Comparison of ENCODE assay signal across 7 cellular contexts in genomic region chr10:71881307-71881624, GRCh38. TPM values are rescaled to one million over a fixed set of nuclear protein-coding genes. Genes with fewer than 3 reads are reported as not detected.
DNase-seq lines count a peak whose midpoint lies in the region; ATAC-seq, FAIRE-seq and TF ChIP-seq lines count a peak whose summit lies in the region.
"Not testable (repeated sequence)": the region's sequence is repeated elsewhere in the genome, so short reads cannot be mapped to it uniquely, and the experiment has no call there.

No MANE protein-coding gene starts in this region.

- not testable (repeated sequence) for H3K36me3 Mint-ChIP-seq in IgD-negative memory B cell; activated B cell treated with CpG ODN at 0.5 μM for 24 hours (ENCODE audit: low read depth); dendritic cell treated with granulocyte-macrophage colony-stimulating factor and Interleukin-4, amounts not matched to agents 40 ng/mL and 50 ng/mL, for 4 days (ENCODE audit: low read depth); osteocyte (ENCODE audit: unreplicated experiment)

- not testable (repeated sequence) for ATAC-seq in A549; DND-41 (ENCODE audit: insufficient read depth, low read depth); activated B cell treated with CpG ODN at 0.5 μM for 24 hours (ENCODE audit: low read depth)

- POLR2A ChIA-PET in A549 (lab: Yijun Ruan, JAX) (interaction anchor here (1.7 kb wide), 1 partner anchor 30 kb away, joined by 5 read pairs; the partner anchor contains the start of gene PSAP), OCI-LY7 (lab: Charles Lee) (interaction anchor here (1.4 kb wide), 1 partner anchor 22 kb away, joined by 6 read pairs; no protein-coding TSS in a partner anchor), activated B cell treated with CpG ODN at 0.5 μM for 24 hours (lab: Charles Lee) (interaction anchor here (0.6 to 1.5 kb wide), 3 partner anchors 30 to 1215 kb away, joined by 3 to 4 read pairs (median 4); partner anchors contain the start of gene PSAP)

- peak overlapping the region in 2 of 3 donors; percentile 35 to 59 for H3K27ac Mint-ChIP-seq in IgD-negative memory B cell
- H3K27ac Mint-ChIP-seq in activated B cell treated with CpG ODN at 0.5 μM for 24 hours, result peak overlapping the region; percentile 7
- H3K27ac Mint-ChIP-seq in dendritic cell treated with granulocyte-macrophage colony-stimulating factor and Interleukin-4, amounts not matched to agents 40 ng/mL and 50 ng/mL, for 4 days, result peak overlapping the region; percentile 70
- H3K27ac Mint-ChIP-seq in osteocyte (ENCODE audit: unreplicated experiment), result peak overlapping the region; percentile 34

- H3K9me3 ChIP-seq in A549; DND-41 (ENCODE audit: insufficient read depth, low read length, severe bottlenecking); OCI-LY7 (ENCODE audit: low read length): not testable (repeated sequence)

- H3K4me1 Mint-ChIP-seq in IgD-negative memory B cell (peaks cover 13 to 20% (median 13%) of the 10 kb centered on the region in 3 donors), activated B cell treated with CpG ODN at 0.5 μM for 24 hours (peaks cover 48% of the 10 kb centered on the region)
- peaks cover 67% of the 10 kb centered on the region for H3K4me1 Mint-ChIP-seq in dendritic cell treated with granulocyte-macrophage colony-stimulating factor and Interleukin-4, amounts not matched to agents 40 ng/mL and 50 ng/mL, for 4 days (ENCODE audit: low read depth)
- not testable (repeated sequence) for H3K4me1 Mint-ChIP-seq in osteocyte (ENCODE audit: unreplicated experiment)

- H3K36me3 ChIP-seq in DND-41 (ENCODE audit: insufficient read depth, low read length); OCI-LY7 (ENCODE audit: insufficient read depth, low read length): not testable (repeated sequence)

- TF ChIP-seq POLR2A in A549 (IDR thresholded peaks at IDR 0.05; ENCODE audit: low read length), result not testable (repeated sequence)

- H3K9me2 ChIP-seq in OCI-LY7 (ENCODE audit: insufficient read depth, low read length), result not testable (repeated sequence)

- peaks cover 31% of the 10 kb centered on the region for H3K4me1 ChIP-seq in A549
- H3K4me1 ChIP-seq in DND-41 (ENCODE audit: insufficient read depth, low read length), result peaks cover 79% of the 10 kb centered on the region
- peaks cover 70% of the 10 kb centered on the region for H3K4me1 ChIP-seq in OCI-LY7 (ENCODE audit: insufficient read depth, low read length, poor library complexity, severe bottlenecking)

- H3K9ac ChIP-seq in DND-41 (ENCODE audit: low read depth, low read length), result peak overlapping the region; percentile 36; the same call in 1 of the 2 replicates

- WGBS in A549 (ENCODE audit: missing lambda C conversion rate), result 73% methylated on average over 2 of the region's 2 CpGs

- H3K4me3 Mint-ChIP-seq in IgD-negative memory B cell; activated B cell treated with CpG ODN at 0.5 μM for 24 hours; dendritic cell treated with granulocyte-macrophage colony-stimulating factor and Interleukin-4, amounts not matched to agents 40 ng/mL and 50 ng/mL, for 4 days; osteocyte (ENCODE audit: unreplicated experiment): not testable (repeated sequence)

- H3K4me3 ChIP-seq in A549; DND-41 (ENCODE audit: low read depth in 1 of 2, low read length in 2 of 2); OCI-LY7 (ENCODE audit: low read depth, low read length, poor library complexity, severe bottlenecking): not testable (repeated sequence)

- not testable (repeated sequence) for H3K27me3 Mint-ChIP-seq in IgD-negative memory B cell; activated B cell treated with CpG ODN at 0.5 μM for 24 hours; dendritic cell treated with granulocyte-macrophage colony-stimulating factor and Interleukin-4, amounts not matched to agents 40 ng/mL and 50 ng/mL, for 4 days; osteocyte (ENCODE audit: unreplicated experiment)

- DNase-seq in A549 (ENCODE audit: low read depth in 1 of 2, low spot score in 1 of 2); DND-41; OCI-LY7 (ENCODE audit: low spot score); activated B cell treated with CpG ODN at 0.5 μM for 24 hours; osteocyte (ENCODE audit: extremely low spot score, unreplicated experiment): not testable (repeated sequence)

- not testable (repeated sequence) for H3K27me3 ChIP-seq in DND-41 (ENCODE audit: insufficient read depth, low read length, poor library complexity)

- H3K79me2 ChIP-seq in DND-41 (ENCODE audit: insufficient read depth, low read length); OCI-LY7 (ENCODE audit: insufficient read depth, low read depth, low read length): not testable (repeated sequence)

- TF ChIP-seq EP300 in A549 (IDR thresholded peaks at IDR 0.05), result not testable (repeated sequence)

- not testable (repeated sequence) for TF ChIP-seq CTCF in A549 (IDR thresholded peaks at IDR 0.05); DND-41 (IDR thresholded peaks at IDR 0.05; ENCODE audit: borderline replicate concordance, extremely low read depth, low read length, poor library complexity, severe bottlenecking); OCI-LY7 (conservative IDR thresholded peaks at IDR 0.05; ENCODE audit: low read length); activated B cell treated with CpG ODN at 0.5 μM for 24 hours (IDR thresholded peaks at IDR 0.05); osteocyte (IDR thresholded peaks at IDR 0.05)

- peak overlapping the region; percentile 37 for H3K4me2 ChIP-seq in A549
- not testable (repeated sequence) for H3K4me2 ChIP-seq in DND-41 (ENCODE audit: insufficient read depth, low read length); OCI-LY7 (ENCODE audit: low read length)

- H3K27ac ChIP-seq in A549 (peak overlapping the region; percentile 52 to 81), DND-41 (ENCODE audit: low read length) (peak overlapping the region; percentile 100)
- not testable (repeated sequence) for H3K27ac ChIP-seq in OCI-LY7 (ENCODE audit: low read depth, low read length, poor library complexity, severe bottlenecking)

- BruUV-seq in OCI-LY7 (replicated peaks; lab: Mats Ljungman, UMichigan), result not testable (repeated sequence)

- not testable (repeated sequence) for H2AFZ ChIP-seq in DND-41 (ENCODE audit: low read depth, low read length)
- H2AFZ ChIP-seq in OCI-LY7 (ENCODE audit: low read length), result peak overlapping the region; percentile 13; the same call in 1 of the 2 replicates

- TF ChIP-seq RAD21 in A549 (conservative IDR thresholded peaks at IDR 0.05 in 1 of 2, IDR thresholded peaks at IDR 0.05 in 1 of 2), result not testable (repeated sequence)

- CTCF ChIA-PET in A549 (lab: Yijun Ruan, JAX), result interaction anchor here (1.0 to 4.3 kb wide), 8 partner anchors 8 to 69 kb away, joined by 3 to 21 read pairs (median 6); no protein-coding TSS in a partner anchor
- CTCF ChIA-PET in OCI-LY7 (lab: Charles Lee; ENCODE audit: unreplicated experiment); activated B cell treated with CpG ODN at 0.5 μM for 24 hours (lab: Charles Lee): not testable (repeated sequence)

- H3K9me3 Mint-ChIP-seq in IgD-negative memory B cell; activated B cell treated with CpG ODN at 0.5 μM for 24 hours; dendritic cell treated with granulocyte-macrophage colony-stimulating factor and Interleukin-4, amounts not matched to agents 40 ng/mL and 50 ng/mL, for 4 days; osteocyte (ENCODE audit: unreplicated experiment): not testable (repeated sequence)

- not testable (repeated sequence) for FAIRE-seq in A549 (lab: Jason Lieb, UNC)

- H4K20me1 ChIP-seq in DND-41 (ENCODE audit: insufficient read depth, low read length); OCI-LY7 (ENCODE audit: insufficient read depth, low read length): not testable (repeated sequence)

- intact Hi-C loops in OCI-LY7 (cut with micrococcal nuclease; ENCODE audit: unreplicated experiment); dendritic cell treated with granulocyte-macrophage colony-stimulating factor and Interleukin-4, amounts not matched to agents 40 ng/mL and 50 ng/mL, for 4 days (cut with micrococcal nuclease): not testable (repeated sequence)
- intact Hi-C loops in activated B cell treated with CpG ODN at 0.5 μM for 24 hours (cut with micrococcal nuclease), result loop anchor here (1.0 kb wide), 1 partner anchor 8 kb away; no protein-coding TSS in a partner anchor

TF ChIP-seq in A549, 52 proteins besides CTCF, POLR2A, EP300 and RAD21:
- TF ChIP-seq NFE2L2 (conservative IDR thresholded peaks at IDR 0.05; ENCODE audit: low read length), result 0 out of 2 replicates have a peak, but pooled peaks have one; percentile 15
- peak; percentile 85 for TF ChIP-seq MAFK (IDR thresholded peaks at IDR 0.05; ENCODE audit: partially characterized antibody)
TF ChIP-seq in A549: peak in this region for 2; not testable (repeated sequence) for 50.

RNA-seq across cellular contexts. Expression of gene PSAP, which starts 30.2 kb away (rescaled TPM):
- polyA plus RNA-seq in A549 (2011; rRNA removed), result 1,519 and 1,660 TPM in 2 replicates
- polyA plus RNA-seq in A549 (2012; cell fraction: cytosol; rRNA removed), result 805 and 819 TPM in 2 replicates
- 1,219 and 1,507 TPM in 2 replicates for polyA plus RNA-seq in A549 (2012; cell fraction: nucleus; rRNA removed)
- 600 to 708 TPM (median 690 TPM) in 3 replicates for polyA plus RNA-seq in A549 (2017; fragmentation: RNase III; extraction: RNeasy Plus Mini Kit Qiagen cat#74134 plus additional on column Dnase treatment)
- polyA minus RNA-seq in A549 (2011; rRNA and poly(A)+ RNA removed), result 756 and 891 TPM in 2 replicates
- 625 TPM for polyA plus RNA-seq in IgD-negative memory B cell
- total RNA-seq in OCI-LY7 (2014; rRNA removed; shearing (Covaris generic)), result 156 and 163 TPM in 2 replicates
- total RNA-seq in OCI-LY7 (2022), result 186 and 200 TPM in 2 replicates
- 207 and 210 TPM in 2 replicates for total RNA-seq in activated B cell treated with CpG ODN at 0.5 μM for 24 hours
- 1,262 and 1,314 TPM in 2 replicates for total RNA-seq in osteocyte

Comparison
In these comparisons a context has a peak if more than half of its experiments do, and no peak if none do; other contexts are left out.
1. H3K27ac Mint-ChIP-seq: peak in every context shown above with its lines; median percentile 70 in dendritic cell treated with granulocyte-macrophage colony-stimulating factor and Interleukin-4, amounts not matched to agents 40 ng/mL and 50 ng/mL, for 4 days; 47 in IgD-negative memory B cell; 34 in osteocyte; 7 in activated B cell treated with CpG ODN at 0.5 μM for 24 hours.